ENCODE assay signal across 1 cellular context in the genomic region with DNA sequence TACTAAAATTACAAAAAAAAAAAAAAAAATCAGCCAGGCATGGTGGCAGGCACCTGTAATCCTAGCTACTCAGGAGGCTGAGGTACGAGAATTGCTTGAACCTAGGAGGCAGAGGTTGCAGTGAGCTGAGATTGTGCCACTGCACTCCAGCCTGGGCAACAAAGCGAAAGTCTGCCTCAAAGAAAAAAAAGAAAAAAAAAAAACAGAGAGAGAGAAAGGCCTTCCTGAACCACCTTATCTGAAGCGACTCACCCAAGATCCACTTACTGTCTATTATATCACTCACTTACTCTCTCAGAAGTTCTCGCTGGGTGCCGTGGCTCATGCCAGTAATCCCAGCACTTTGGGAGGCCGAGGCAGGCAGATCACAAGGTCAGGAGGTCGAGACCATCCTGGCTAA. TPM values are rescaled to one million over a fixed set of nuclear protein-coding genes. Genes with fewer than 3 reads are reported as not detected.
"Had no signal": no experiment of that assay in that cellular context is flagged by ENCODE, and none has a peak within 500 bp of the region (broad histone marks: within the 10 kb centered on the region; RNA-seq: fewer than 3 reads in every experiment).

No MANE protein-coding gene starts in this region.

RNA-seq across cellular contexts. Expression of a gene that starts 17.3 kb away (rescaled TPM):
- total RNA-seq: ascending aorta had no signal
